In the genomic region with DNA sequence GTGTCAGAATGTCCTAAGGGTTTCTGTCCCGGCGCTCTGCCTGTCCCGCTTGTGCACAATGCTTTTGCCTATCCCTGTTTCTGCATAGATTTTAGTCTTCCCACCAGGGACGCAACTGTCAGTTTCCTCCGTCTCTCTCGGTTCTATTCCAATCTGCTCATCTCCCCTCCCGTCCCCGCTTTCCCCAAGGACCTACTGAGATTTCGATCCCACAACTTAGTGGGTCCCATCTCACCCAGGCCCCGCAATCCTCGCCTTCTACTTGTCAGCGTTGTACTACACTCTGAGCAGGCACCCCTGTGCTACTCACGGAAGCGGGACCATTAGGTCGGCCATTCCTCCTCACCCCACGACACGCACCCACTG, we compare ENCODE assay signal across 8 cellular contexts.
A peak's percentile ranks its signal among the peaks of the same experiment; 100 is the strongest.
DNase-seq lines count a peak whose midpoint lies in the region; ATAC-seq and TF ChIP-seq lines count a peak whose summit lies in the region.

No MANE protein-coding gene starts in this region.

- peak overlapping the region; percentile 98 for H2AFZ ChIP-seq in parathyroid adenoma

- no peak for DNase-seq in GM06990 (ENCODE audit: extremely low read depth, insufficient read length)
- DNase-seq in NT2/D1 (ENCODE audit: low read depth, low spot score): no peak
- no peak for DNase-seq in epithelial cell of prostate (ENCODE audit: low read depth, low spot score)
- no peak for DNase-seq in epidermal melanocyte (ENCODE audit: insufficient read length, low spot score)
- DNase-seq in posterior cingulate gyrus: no peak
- no peak for DNase-seq in GM03348 (ENCODE audit: low spot score)

- ATAC-seq in GM21737 (IDR thresholded peaks at IDR 0.05; ENCODE audit: unreplicated experiment): peak; percentile 43

- H3K27me3 ChIP-seq in GM06990 (replicated peaks; ENCODE audit: control insufficient read depth, insufficient read depth, low read length) (no peaks in the 10 kb centered on the region), NT2/D1 (ENCODE audit: insufficient read depth, insufficient read length) (no peaks in the 10 kb centered on the region), parathyroid adenoma (ENCODE audit: control insufficient read depth, insufficient read depth, low read length) (no peaks in the 10 kb centered on the region)

- H3K4me1 ChIP-seq in NT2/D1 (ENCODE audit: insufficient read depth, insufficient read length): peaks cover 2% of the 10 kb centered on the region
- H3K4me1 ChIP-seq in parathyroid adenoma: peaks cover 9% of the 10 kb centered on the region

- H3K4me3 ChIP-seq in GM06990 (replicated peaks; ENCODE audit: low read depth, low read length): peak overlapping the region; percentile 75
- peak overlapping the region; percentile 96 for H3K4me3 ChIP-seq in NT2/D1 (ENCODE audit: insufficient read length, low read depth)
- peak overlapping the region; percentile 89 for H3K4me3 ChIP-seq in parathyroid adenoma (ENCODE audit: low read depth, low read length)

- TF ChIP-seq CTCF in GM06990 (IDR thresholded peaks at IDR 0.05; ENCODE audit: insufficient read depth, low read length, poor library complexity, severe bottlenecking) (no peak), parathyroid adenoma (IDR thresholded peaks at IDR 0.05) (no peak)

- peaks cover 56% of the 10 kb centered on the region for H3K79me2 ChIP-seq in parathyroid adenoma

- H3K27ac ChIP-seq in epithelial cell of prostate (peak overlapping the region; percentile 94), parathyroid adenoma (peak overlapping the region; percentile 99)

- H3K9me3 ChIP-seq in NT2/D1 (ENCODE audit: insufficient read depth, low read length) (no peaks in the 10 kb centered on the region), parathyroid adenoma (ENCODE audit: control insufficient read depth, low read length) (no peaks in the 10 kb centered on the region)

- intact Hi-C loops in posterior cingulate gyrus (cut with DNase I): loop anchor here (5.0 kb wide), 1 partner anchor 59 kb away; a partner anchor contains a TSS

- H3K9ac ChIP-seq in NT2/D1 (ENCODE audit: insufficient read length, low read depth) (peak overlapping the region; percentile 100), parathyroid adenoma (peak overlapping the region; percentile 100)

- peak overlapping the region; percentile 81 for H3K4me2 ChIP-seq in parathyroid adenoma (ENCODE audit: low read length)

- H3K36me3 ChIP-seq in GM06990 (ENCODE audit: control insufficient read depth, insufficient read depth, low read length) (peaks cover 9% of the 10 kb centered on the region), NT2/D1 (ENCODE audit: insufficient read depth, insufficient read length, low read length) (peaks cover 55% of the 10 kb centered on the region), parathyroid adenoma (ENCODE audit: control insufficient read depth, insufficient read depth, low read length) (no peaks in the 10 kb centered on the region)
